ENCODE assay signal across 22 cellular contexts in genomic region chrX:134738986-134739744, GRCh38.
"Had no signal": no experiment of that assay in that cellular context is flagged by ENCODE, and none has a peak within 500 bp of the region (broad histone marks: within the 10 kb centered on the region; RNA-seq: fewer than 3 reads in every experiment).

No MANE protein-coding gene starts in this region.

- H3K9me3 Mint-ChIP-seq: activated CD4-positive, alpha-beta memory T cell treated with anti-CD3 and anti-CD28 coated beads, Interleukin-2, amount 10 ng/mL, durations not matched to agents 7 days and 5 days; activated naive CD4-positive, alpha-beta T cell treated with anti-CD3 and anti-CD28 coated beads, Interleukin-2, amount 50 U/mL, for 24 hours; activated T-cell treated with anti-CD3 and anti-CD28 coated beads, Interleukin-2, amount 50 U/mL, for 4 hours; naive thymus-derived CD8-positive, alpha-beta T cell had no signal

- H3K4me1 Mint-ChIP-seq: activated CD4-positive, alpha-beta memory T cell treated with anti-CD3 and anti-CD28 coated beads, Interleukin-2, amount 10 ng/mL, durations not matched to agents 7 days and 5 days; activated naive CD4-positive, alpha-beta T cell treated with anti-CD3 and anti-CD28 coated beads, Interleukin-2, amount 50 U/mL, for 24 hours; naive thymus-derived CD8-positive, alpha-beta T cell had no signal

- DNase-seq: activated CD4-positive, alpha-beta memory T cell treated with anti-CD3 and anti-CD28 coated beads, Interleukin-2, amount 10 ng/mL, durations not matched to agents 7 days and 5 days; activated CD4-positive, alpha-beta T cell treated with anti-CD3 and anti-CD28 coated beads for 4 hours; activated effector memory CD4-positive, alpha-beta T cell treated with Interleukin-2 at 50 U/mL for 16 hours; activated T-cell treated with anti-CD3 and anti-CD28 coated beads, Interleukin-2, amount 50 U/mL, for 4 hours; adrenal gland; esophagus squamous epithelium; foreskin fibroblast; hippocampal formation; left ventricle myocardium superior; mesenchymal stem cell; naive thymus-derived CD8-positive, alpha-beta T cell; posterior cingulate gyrus; retina; stimulated activated CD4-positive, alpha-beta T cell treated with anti-CD3 and anti-CD28 coated beads, Interleukin-15, amount 100 ng/mL, for 24 hours; stimulated activated CD4-positive, alpha-beta T cell treated with anti-CD3 and anti-CD28 coated beads, Interleukin-4, amount 100 ng/mL, for 24 hours; stimulated activated naive CD4-positive, alpha-beta T cell; substantia nigra had no signal

- H3K36me3 ChIP-seq: adrenal gland, esophagus squamous epithelium, neutrophil, tibial nerve, vagina had no signal

- FAIRE-seq: colon had no signal

- ATAC-seq: activated T-cell treated with anti-CD3 and anti-CD28 coated beads, Interleukin-2, amount 50 U/mL, for 4 hours; naive thymus-derived CD8-positive, alpha-beta T cell had no signal

- H3K27ac ChIP-seq: adrenal gland, esophagus squamous epithelium, neutrophil, tibial nerve, vagina had no signal

- H3K4me3 ChIP-seq: adrenal gland, esophagus squamous epithelium, tibial nerve, vagina had no signal

- H3K4me1 ChIP-seq: esophagus squamous epithelium, tibial nerve, vagina had no signal

- H3K27ac Mint-ChIP-seq: activated CD4-positive, alpha-beta memory T cell treated with anti-CD3 and anti-CD28 coated beads, Interleukin-2, amount 10 ng/mL, durations not matched to agents 7 days and 5 days; activated naive CD4-positive, alpha-beta T cell treated with anti-CD3 and anti-CD28 coated beads, Interleukin-2, amount 50 U/mL, for 24 hours; naive thymus-derived CD8-positive, alpha-beta T cell had no signal

- H3K36me3 Mint-ChIP-seq: activated naive CD4-positive, alpha-beta T cell treated with anti-CD3 and anti-CD28 coated beads, Interleukin-2, amount 50 U/mL, for 24 hours; naive thymus-derived CD8-positive, alpha-beta T cell had no signal

- H3K4me3 Mint-ChIP-seq: activated CD4-positive, alpha-beta memory T cell treated with anti-CD3 and anti-CD28 coated beads, Interleukin-2, amount 10 ng/mL, durations not matched to agents 7 days and 5 days; activated naive CD4-positive, alpha-beta T cell treated with anti-CD3 and anti-CD28 coated beads, Interleukin-2, amount 50 U/mL, for 24 hours; activated T-cell treated with anti-CD3 and anti-CD28 coated beads, Interleukin-2, amount 50 U/mL, for 4 hours; naive thymus-derived CD8-positive, alpha-beta T cell had no signal

- H3K27me3 ChIP-seq: neutrophil, tibial nerve, vagina had no signal

- H3K9me3 ChIP-seq: adrenal gland, esophagus squamous epithelium, neutrophil, tibial nerve, vagina had no signal

- H3K27me3 Mint-ChIP-seq: activated CD4-positive, alpha-beta memory T cell treated with anti-CD3 and anti-CD28 coated beads, Interleukin-2, amount 10 ng/mL, durations not matched to agents 7 days and 5 days; activated naive CD4-positive, alpha-beta T cell treated with anti-CD3 and anti-CD28 coated beads, Interleukin-2, amount 50 U/mL, for 24 hours; naive thymus-derived CD8-positive, alpha-beta T cell had no signal
